ENCODE assay signal across 10 cellular contexts in the genomic region with DNA sequence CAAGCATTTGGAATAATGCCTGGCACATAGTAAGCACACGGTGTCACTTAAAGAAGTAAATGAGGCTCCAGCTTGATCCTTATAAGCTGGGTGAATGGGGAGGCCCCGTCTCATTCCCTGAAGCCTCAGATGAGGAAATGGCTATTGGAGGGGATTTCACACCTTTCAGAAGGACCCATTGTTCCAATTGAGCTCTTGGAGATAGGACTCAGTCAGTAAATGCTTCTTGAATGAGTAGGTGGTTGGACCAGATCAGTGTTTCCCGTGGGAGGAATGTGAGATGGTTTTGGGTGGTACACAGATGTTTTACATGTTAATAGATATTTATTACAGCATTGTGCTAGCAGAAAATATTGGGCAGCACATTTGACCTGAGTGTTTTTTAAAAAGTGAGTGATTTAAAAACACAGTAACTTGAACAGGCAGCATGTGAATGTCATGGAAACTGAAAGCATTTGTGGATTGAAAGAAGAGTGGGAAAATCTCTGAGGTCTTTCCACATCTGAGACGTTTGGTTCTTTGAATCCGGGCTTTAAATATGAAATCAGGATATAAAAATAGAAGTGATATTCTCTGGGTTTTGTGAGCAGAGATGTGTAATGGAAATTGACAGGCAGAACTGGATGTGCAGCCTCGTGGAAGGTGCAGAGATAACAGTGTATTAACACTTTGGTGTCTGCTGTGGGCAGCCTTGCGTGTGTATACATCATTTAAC. TPM values are rescaled to one million over a fixed set of nuclear protein-coding genes. Genes with fewer than 3 reads are reported as not detected.
A peak's percentile ranks its signal among the peaks of the same experiment; 100 is the strongest.
DNase-seq lines count a peak whose midpoint lies in the region; ATAC-seq, FAIRE-seq and TF ChIP-seq lines count a peak whose summit lies in the region.
"Had no signal": no experiment of that assay in that cellular context is flagged by ENCODE, and none has a peak within 500 bp of the region (broad histone marks: within the 10 kb centered on the region; RNA-seq: fewer than 3 reads in every experiment).

No MANE protein-coding gene starts in this region.

- no peak for TF ChIP-seq RAD21 in A549 (conservative IDR thresholded peaks at IDR 0.05 in 1 of 2, IDR thresholded peaks at IDR 0.05 in 1 of 2)

- peak overlapping the region; percentile 57 for H3K4me2 ChIP-seq in A549
- no peak overlapping the region for H3K4me2 ChIP-seq in mammary epithelial cell (ENCODE audit: insufficient read depth, low read depth, low read length)

- POLR2A ChIA-PET in A549 (lab: Yijun Ruan, JAX) = no interaction called here

- no TSS peak for BruUV-seq in mammary epithelial cell (replicated peaks; lab: Mats Ljungman, UMichigan)

- H3K4me1 ChIP-seq in A549 (peaks cover 47% of the 10 kb centered on the region), HUES48 (ENCODE audit: control insufficient read depth, insufficient read depth, low read length) (peaks cover 7% of the 10 kb centered on the region; the same call in 1 of the 2 replicates), mammary epithelial cell (ENCODE audit: insufficient read depth, low read length) (peaks cover 28% of the 10 kb centered on the region)

- peak overlapping the region; percentile 35 for H2AFZ ChIP-seq in mammary epithelial cell (ENCODE audit: low read depth, low read length)

- H3K27me3 ChIP-seq in HUES48 (ENCODE audit: control insufficient read depth, insufficient read depth, low read length) = no peaks in the 10 kb centered on the region
- H3K27me3 ChIP-seq in mammary epithelial cell (ENCODE audit: insufficient read depth, low read length) = no peaks in the 10 kb centered on the region

- dilution Hi-C loops in mammary epithelial cell (cut with HindIII; ENCODE audit: low sequenced_read_pairs) = loop anchor here (5.0 kb wide), 1 partner anchor 56 kb away; no protein-coding TSS in a partner anchor

- no peak for ATAC-seq in A549
- ATAC-seq in memory B cell (ENCODE audit: low read depth) = no peak
- no peak for ATAC-seq in HG02678 (IDR thresholded peaks at IDR 0.05; ENCODE audit: unreplicated experiment)
- ATAC-seq in HG03354 (IDR thresholded peaks at IDR 0.05; ENCODE audit: poor library complexity, severe bottlenecking, unreplicated experiment) = no peak
- no peak for ATAC-seq in GM21576 (IDR thresholded peaks at IDR 0.05; ENCODE audit: unreplicated experiment)

- FAIRE-seq in A549 (lab: Jason Lieb, UNC) = no peak

- WGBS in A549 (ENCODE audit: missing lambda C conversion rate) = 28% methylated on average over 7 of the region's 7 CpGs
- WGBS in mammary epithelial cell (ENCODE audit: low coverage, missing lambda C conversion rate) = 30% methylated on average over 7 of the region's 7 CpGs

- TF ChIP-seq EP300 in A549 (IDR thresholded peaks at IDR 0.05) = no peak

- H3K27ac Mint-ChIP-seq in memory B cell = peak overlapping the region; percentile 86

- H3K4me1 Mint-ChIP-seq in memory B cell = peaks cover 23% of the 10 kb centered on the region

- peak overlapping the region; percentile 33 for H3K4me3 Mint-ChIP-seq in memory B cell

- no peaks in the 10 kb centered on the region for H3K36me3 Mint-ChIP-seq in memory B cell

- TF ChIP-seq CTCF in A549 (IDR thresholded peaks at IDR 0.05) = no peak
- no peak for TF ChIP-seq CTCF in mammary epithelial cell (conservative IDR thresholded peaks at IDR 0.05 in 1 of 2, IDR thresholded peaks at IDR 0.05 in 1 of 2; ENCODE audit: extremely low read depth in 1 of 2, insufficient read depth in 1 of 2, low read depth in 1 of 2, low read length in 2 of 2)

- DNase-seq in A549 (ENCODE audit: low read depth in 1 of 2, low spot score in 1 of 2) (peak in 1 of 2 experiments; percentile 25), mammary epithelial cell (peak; percentile 68), memory B cell (ENCODE audit: low spot score in 2 of 2) (no peak), NCI-H1694 treated with DMSO at 0.1 percent for 48 hours (lab: John Stamatoyannopoulos, UW) (no peak)
- DNase-seq: KG1; stimulated activated CD4-positive, alpha-beta T cell treated with anti-CD3 and anti-CD28 coated beads, Interleukin-1b, Interleukin-23, amount 100 ng/mL, for 48 hours had no signal

- in situ Hi-C loops in mammary epithelial cell (cut with MboI; ENCODE audit: low sequenced_read_pairs in 2 of 2) = loop anchor here (5.0 to 10.0 kb wide), 3 partner anchors 61 to 173 kb away; partner anchors contain the start of gene LCMT1 (in 1 of the 2)

- intact Hi-C loops in mammary epithelial cell (cut with micrococcal nuclease) = no loop called here

- H3K9me3 Mint-ChIP-seq in memory B cell = no peaks in the 10 kb centered on the region

- H3K9ac ChIP-seq in HUES48 (ENCODE audit: low read depth, low read length) = no peak overlapping the region
- H3K9ac ChIP-seq in mammary epithelial cell (ENCODE audit: insufficient read depth, low read length) = no peak overlapping the region

- TF ChIP-seq POLR2A in A549 (IDR thresholded peaks at IDR 0.05; ENCODE audit: low read length) = no peak

- no peaks in the 10 kb centered on the region for H4K20me1 ChIP-seq in mammary epithelial cell (ENCODE audit: insufficient read depth, low read length)

- H3K9me3 ChIP-seq in A549 = no peaks in the 10 kb centered on the region
- no peaks in the 10 kb centered on the region for H3K9me3 ChIP-seq in HUES48 (ENCODE audit: control insufficient read depth, insufficient read depth, low read length)
- no peaks in the 10 kb centered on the region for H3K9me3 ChIP-seq in mammary epithelial cell (replicated peaks; ENCODE audit: insufficient read depth, low read length)

- CTCF ChIA-PET in A549 (lab: Yijun Ruan, JAX) (interaction anchor here (1.0 to 2.1 kb wide), 2 partner anchors 62 to 174 kb away, joined by 3 to 8 read pairs; no protein-coding TSS in a partner anchor), mammary epithelial cell (lab: Charles Lee; ENCODE audit: low non-redundant PET) (no interaction called here)

- H3K27ac ChIP-seq in A549 (peak overlapping the region; percentile 91 to 95), HUES48 (ENCODE audit: low read depth, low read length) (peak overlapping the region; percentile 77), mammary epithelial cell (ENCODE audit: insufficient read depth, low read depth, low read length) (no peak overlapping the region)

- no peaks in the 10 kb centered on the region for H3K36me3 ChIP-seq in HUES48 (ENCODE audit: control insufficient read depth, insufficient read depth, low read length)
- H3K36me3 ChIP-seq in mammary epithelial cell (ENCODE audit: insufficient read depth, low read length) = no peaks in the 10 kb centered on the region

- H3K27me3 Mint-ChIP-seq in memory B cell = no peaks in the 10 kb centered on the region

- no peak overlapping the region for H3K4me3 ChIP-seq in A549
- H3K4me3 ChIP-seq in HUES48 (ENCODE audit: low read depth, low read length) = no peak overlapping the region
- H3K4me3 ChIP-seq in mammary epithelial cell (replicated peaks in 1 of 3; ENCODE audit: insufficient read depth in 1 of 3, low read depth in 2 of 3, low read length in 3 of 3) = no peak overlapping the region

- H3K79me2 ChIP-seq in mammary epithelial cell (ENCODE audit: insufficient read depth, low read length) = no peaks in the 10 kb centered on the region

TF ChIP-seq in A549, 52 proteins besides CTCF, POLR2A, EP300 and RAD21:
- TF ChIP-seq, protein P1, sequence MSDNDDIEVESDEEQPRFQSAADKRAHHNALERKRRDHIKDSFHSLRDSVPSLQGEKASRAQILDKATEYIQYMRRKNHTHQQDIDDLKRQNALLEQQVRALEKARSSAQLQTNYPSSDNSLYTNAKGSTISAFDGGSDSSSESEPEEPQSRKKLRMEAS (IDR thresholded peaks at IDR 0.05) = 0 out of 2 replicates have a peak, but pooled peaks have one; percentile 12
- TF ChIP-seq BCL3 (IDR thresholded peaks at IDR 0.05) = no peak
- no peak for TF ChIP-seq NPAS2 (CRISPR knock-in tag; IDR thresholded peaks at IDR 0.05; ENCODE audit: borderline replicate concordance)

RNA-seq across cellular contexts. Expression of gene ARHGAP17, which starts 36.4 kb away (rescaled TPM):
- polyA plus RNA-seq in A549 (2011; rRNA removed) (28.2 and 46.4 TPM in 2 replicates), A549 (2017; fragmentation: RNase III; extraction: RNeasy Plus Mini Kit Qiagen cat#74134 plus additional on column Dnase treatment) (35.7 to 37.8 TPM (median 37.6 TPM) in 3 replicates), mammary epithelial cell (10.4 TPM)
- polyA plus RNA-seq in A549 (2012; cell fraction: cytosol; rRNA removed) = 28.5 and 35.8 TPM in 2 replicates
- polyA plus RNA-seq in A549 (2012; cell fraction: nucleus; rRNA removed) = 40.6 and 59.5 TPM in 2 replicates
- polyA minus RNA-seq in A549 (2011; rRNA and poly(A)+ RNA removed) = 43.7 and 44.1 TPM in 2 replicates
- 10 to 100 TPM; 11.2 to 45.5 TPM for total RNA-seq in mammary epithelial cell
- polyA minus RNA-seq in mammary epithelial cell = 93.1 TPM

RNA-seq across cellular contexts. Expression of gene LCMT1, which starts 59.9 kb away (rescaled TPM):
- polyA plus RNA-seq in A549 (2011; rRNA removed) = 43.5 and 47.6 TPM in 2 replicates
- polyA plus RNA-seq in A549 (2012; cell fraction: cytosol; rRNA removed) = 18.7 and 20.4 TPM in 2 replicates
- 10.8 and 15.3 TPM in 2 replicates for polyA plus RNA-seq in A549 (2012; cell fraction: nucleus; rRNA removed)
- polyA plus RNA-seq in A549 (2017; fragmentation: RNase III; extraction: RNeasy Plus Mini Kit Qiagen cat#74134 plus additional on column Dnase treatment) = 34.4 to 36.6 TPM (median 36.4 TPM) in 3 replicates
- 42.8 and 42.9 TPM in 2 replicates for polyA minus RNA-seq in A549 (2011; rRNA and poly(A)+ RNA removed)
- 10 to 100 TPM; 30.5 to 43.0 TPM for total RNA-seq in mammary epithelial cell
- 31.6 TPM for polyA plus RNA-seq in mammary epithelial cell
- 20.1 TPM for polyA minus RNA-seq in mammary epithelial cell
